ENCODE assay signal across 8 cellular contexts in the genomic region with DNA sequence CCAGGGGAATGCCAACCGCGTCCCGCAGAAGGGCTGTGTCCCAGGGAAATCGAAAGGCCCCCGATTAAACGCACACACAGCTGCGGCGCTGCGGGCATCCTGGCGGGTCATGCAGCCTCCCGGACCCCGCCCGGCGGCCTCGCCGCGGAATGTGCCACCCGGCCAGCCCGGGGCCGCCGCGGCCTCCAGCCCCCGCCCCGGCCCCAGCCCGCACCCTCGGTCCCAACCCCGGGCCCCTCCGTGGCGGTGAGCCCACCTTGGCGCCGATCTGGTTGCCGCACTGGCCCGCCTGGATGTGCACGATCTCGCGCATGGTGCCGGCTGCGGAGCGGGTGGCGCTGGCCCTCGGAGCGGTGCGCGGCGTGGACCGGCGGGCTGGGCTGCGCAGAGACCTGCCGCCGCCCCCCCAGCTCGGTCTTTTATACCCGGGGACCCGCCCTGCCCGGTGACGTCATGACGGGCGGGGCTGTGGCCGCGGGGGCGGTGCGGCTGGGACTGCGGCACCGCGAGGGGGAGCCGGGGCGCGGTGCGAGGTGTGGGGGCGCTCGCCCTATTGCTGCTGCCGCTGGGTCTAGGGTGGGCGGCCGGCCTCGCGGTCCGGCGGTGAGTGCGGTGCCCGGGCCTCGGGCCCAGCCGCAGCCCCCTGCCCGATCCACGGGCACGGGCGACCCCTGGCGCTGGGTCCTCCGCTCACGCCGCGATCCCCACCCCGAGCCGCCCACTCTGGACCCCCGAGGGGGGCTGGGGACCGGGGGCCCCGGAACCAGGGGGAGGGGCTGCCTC. TPM values are rescaled to one million over a fixed set of nuclear protein-coding genes. Genes with fewer than 3 reads are reported as not detected.
A peak's percentile ranks its signal among the peaks of the same experiment; 100 is the strongest.
DNase-seq lines count a peak whose midpoint lies in the region; ATAC-seq and TF ChIP-seq lines count a peak whose summit lies in the region.

Gene TUBB2A, minus strand, starts transcription at position 394 of the 783 bp plus-strand sequence. Its CDS starts 81 bp downstream, at position 313.

- peaks cover 38% of the 10 kb centered on the region for H3K27me3 Mint-ChIP-seq in neural crest cell (ENCODE audit: low read depth)

- peak; percentile 80 for DNase-seq in COLO668 (lab: John Stamatoyannopoulos, UW; ENCODE audit: unreplicated experiment)
- DNase-seq in RPMI7951 (ENCODE audit: low read depth) = peak; percentile 83
- peak; percentile 95 for DNase-seq in activated effector memory CD4-positive, alpha-beta T cell treated with anti-CD3 and anti-CD28 coated beads, Interleukin-2, amount 50 U/mL, for 16 hours
- peak; percentile 84 for DNase-seq in fibroblast of villous mesenchyme (ENCODE audit: low read depth)
- DNase-seq in neural crest cell (ENCODE audit: low read depth, low spot score) = peak; percentile 73

- peak within 1 kb of the TSS; percentile 96 for H3K27ac Mint-ChIP-seq in neural crest cell (ENCODE audit: unreplicated experiment)

- no peaks in the 10 kb centered on the region for H3K27me3 ChIP-seq in stomach smooth muscle (ENCODE audit: control insufficient read depth in 1 of 2, insufficient read depth in 2 of 2, low read length in 2 of 2)

- peaks cover 3% of the 10 kb centered on the region for H3K36me3 Mint-ChIP-seq in neural crest cell (ENCODE audit: low read depth)

- peak within 1 kb of the TSS; percentile 96 for H3K4me3 Mint-ChIP-seq in neural crest cell

- ATAC-seq in GM19438 (IDR thresholded peaks at IDR 0.05; ENCODE audit: low read depth, unreplicated experiment) (peak; percentile 80), HG03571 (IDR thresholded peaks at IDR 0.05; ENCODE audit: unreplicated experiment) (peak; percentile 87)

- H3K36me3 ChIP-seq in stomach smooth muscle (ENCODE audit: control insufficient read depth in 2 of 2, insufficient read depth in 2 of 2, low read length in 2 of 2) = peaks cover 4 to 5% of the 10 kb centered on the region in 2 donors

- TF ChIP-seq CTCF in fibroblast of villous mesenchyme (IDR thresholded peaks at IDR 0.05; ENCODE audit: insufficient read depth, low read depth, low read length) (peak; percentile 18), neural crest cell (conservative IDR thresholded peaks at IDR 0.05) (peak; percentile 65)

- peaks cover 55% of the 10 kb centered on the region for H3K4me1 Mint-ChIP-seq in neural crest cell

- H3K27ac ChIP-seq in stomach smooth muscle (ENCODE audit: low read length) = peak within 1 kb of the TSS; percentile 91

- H3K4me1 ChIP-seq in stomach smooth muscle (ENCODE audit: control insufficient read depth, insufficient read depth, low read length) = peaks cover 17% of the 10 kb centered on the region

- H3K9me3 ChIP-seq in stomach smooth muscle (ENCODE audit: control insufficient read depth in 2 of 2, low read length in 2 of 2) = no peaks in the 10 kb centered on the region

- no peaks in the 10 kb centered on the region for H3K9me3 Mint-ChIP-seq in neural crest cell

- peak within 1 kb of the TSS; percentile 80 to 95 for H3K9ac ChIP-seq in stomach smooth muscle (ENCODE audit: low read length in 2 of 2)

- H3K4me3 ChIP-seq in fibroblast of villous mesenchyme (ENCODE audit: low read depth, low read length) (peak within 1 kb of the TSS; percentile 86), stomach smooth muscle (ENCODE audit: low read length in 2 of 2) (peak within 1 kb of the TSS; percentile 75 to 88)

RNA-seq across cellular contexts. Expression of gene TUBB2A, which starts in this region (rescaled TPM):
- total RNA-seq in RPMI7951 (2014; rRNA removed; shearing (Covaris generic)) = 265 and 319 TPM in 2 replicates
- total RNA-seq in fibroblast of villous mesenchyme (81.5 and 90.7 TPM in 2 replicates), neural crest cell (167 and 177 TPM in 2 replicates)

Comparison
In these comparisons a context has a peak if more than half of its experiments do, and no peak if none do; other contexts are left out.
1. Peak in every context shown above with its lines: DNase-seq, ATAC-seq, H3K4me3 ChIP-seq and H3K27ac ChIP-seq.